Comparison of ENCODE assay signal across 8 cellular contexts in the genomic region with DNA sequence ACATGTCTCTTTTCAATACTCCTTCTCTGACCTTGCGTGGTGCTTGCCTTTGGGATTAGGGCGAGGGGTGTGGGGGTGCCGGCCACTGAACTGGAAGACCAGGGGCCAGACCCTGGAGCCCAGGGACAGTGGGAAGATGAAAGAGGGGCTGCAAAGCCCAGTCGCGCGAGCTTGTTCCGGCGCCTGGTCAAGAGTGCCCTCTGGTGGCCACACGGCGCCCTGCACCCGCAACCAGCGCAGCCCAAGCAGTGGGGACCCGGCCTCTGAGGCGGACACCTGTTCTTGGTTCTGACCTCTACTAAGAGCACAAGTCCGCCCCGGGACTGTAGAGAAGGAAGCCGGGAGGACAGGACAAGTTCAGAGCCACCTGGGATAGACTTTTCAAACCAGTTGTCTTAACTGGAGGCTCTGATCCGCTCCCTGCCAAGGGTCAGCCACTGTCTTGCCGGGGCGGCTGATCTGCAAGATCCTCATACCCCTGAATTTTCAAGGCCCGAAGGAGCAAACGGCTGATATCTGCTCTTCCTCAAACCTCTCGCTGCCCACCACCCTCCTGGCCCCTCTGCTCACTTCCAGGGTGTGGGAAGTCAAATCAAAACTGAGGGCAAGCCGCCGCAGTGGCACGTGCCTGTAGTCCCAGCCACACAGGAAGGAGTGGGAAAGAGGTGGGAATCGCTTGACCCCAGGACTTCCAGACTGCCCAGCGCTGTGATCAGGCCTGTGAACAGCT. TPM values are rescaled to one million over a fixed set of nuclear protein-coding genes. Genes with fewer than 3 reads are reported as not detected.
DNase-seq lines count a peak whose midpoint lies in the region; ATAC-seq and TF ChIP-seq lines count a peak whose summit lies in the region.

No MANE protein-coding gene starts in this region.

- peak; percentile 73 for ATAC-seq in esophagus mucosa
- peak; percentile 86 to 97 (median 96) for ATAC-seq in natural killer cell
- ATAC-seq in stimulated activated naive B cell treated with anti-CD40 and anti-IgM and Interleukin-4, amounts not matched to agents 10 μg/mL and 1 μg/mL and 100 μg/mL, for 72 hours (replicated peaks): peak; percentile 87 to 93
- ATAC-seq in HG02623 (IDR thresholded peaks at IDR 0.05; ENCODE audit: unreplicated experiment): no peak

- H3K4me3 Mint-ChIP-seq in natural killer cell: no peak overlapping the region
- peak overlapping the region in 1 of 2 donors; percentile 65 for H3K4me3 Mint-ChIP-seq in stimulated activated naive B cell treated with anti-CD40 and anti-IgM and Interleukin-4, amounts not matched to agents 10 μg/mL and 1 μg/mL and 100 μg/mL, for 72 hours

- peak; percentile 98 for TF ChIP-seq CTCF in natural killer cell (IDR thresholded peaks at IDR 0.05)

- H3K4me1 Mint-ChIP-seq in natural killer cell: peaks cover 0 to 9% of the 10 kb centered on the region in 2 donors
- peaks cover 9 to 15% of the 10 kb centered on the region in 2 donors for H3K4me1 Mint-ChIP-seq in stimulated activated naive B cell treated with anti-CD40 and anti-IgM and Interleukin-4, amounts not matched to agents 10 μg/mL and 1 μg/mL and 100 μg/mL, for 72 hours

- CTCF ChIA-PET in HEK293T (lab: Yijun Ruan, JAX): interaction anchor here (0.6 to 1.5 kb wide), 15 partner anchors 9 to 433 kb away, joined by 3 to 16 read pairs (median 3); partner anchors contain the start of gene MSH6

- peak; percentile 56 for DNase-seq in ELR (ENCODE audit: low read depth)
- DNase-seq in HEK293T (ENCODE audit: extremely low spot score): peak; percentile 79
- DNase-seq in NCI-H774 (lab: John Stamatoyannopoulos, UW): peak; percentile 5
- peak; percentile 95 for DNase-seq in activated CD8-positive, alpha-beta memory T cell treated with anti-CD3 and anti-CD28 coated beads, Interleukin-2, amount 50 U/mL, for 48 hours
- DNase-seq in natural killer cell: peak; percentile 75
- peak; percentile 57 for DNase-seq in stimulated activated naive B cell treated with anti-CD40 and anti-IgM and Interleukin-4, amounts not matched to agents 10 μg/mL and 1 μg/mL and 100 μg/mL, for 72 hours

- no peaks in the 10 kb centered on the region for H3K9me3 Mint-ChIP-seq in natural killer cell
- H3K9me3 Mint-ChIP-seq in stimulated activated naive B cell treated with anti-CD40 and anti-IgM and Interleukin-4, amounts not matched to agents 10 μg/mL and 1 μg/mL and 100 μg/mL, for 72 hours: peaks cover 5% of the 10 kb centered on the region in 2 donors

- intact Hi-C loops in natural killer cell (cut with micrococcal nuclease): loop anchor here (2.0 kb wide), 1 partner anchor 331 kb away; no protein-coding TSS in a partner anchor

- H3K36me3 Mint-ChIP-seq in natural killer cell: no peaks in the 10 kb centered on the region
- no peaks in the 10 kb centered on the region for H3K36me3 Mint-ChIP-seq in stimulated activated naive B cell treated with anti-CD40 and anti-IgM and Interleukin-4, amounts not matched to agents 10 μg/mL and 1 μg/mL and 100 μg/mL, for 72 hours

- peaks cover 0 to 2% of the 10 kb centered on the region in 2 donors for H3K27me3 Mint-ChIP-seq in natural killer cell (ENCODE audit: low read depth in 2 of 2)
- H3K27me3 Mint-ChIP-seq in stimulated activated naive B cell treated with anti-CD40 and anti-IgM and Interleukin-4, amounts not matched to agents 10 μg/mL and 1 μg/mL and 100 μg/mL, for 72 hours: no peaks in the 10 kb centered on the region

- H3K27ac Mint-ChIP-seq in natural killer cell: no peak overlapping the region
- H3K27ac Mint-ChIP-seq in stimulated activated naive B cell treated with anti-CD40 and anti-IgM and Interleukin-4, amounts not matched to agents 10 μg/mL and 1 μg/mL and 100 μg/mL, for 72 hours: peak overlapping the region; percentile 76

- POLR2A ChIA-PET in HEK293T (lab: Yijun Ruan, JAX): interaction anchor here (0.9 kb wide), 1 partner anchor 15 kb away, joined by 3 read pairs; the partner anchor contains the start of gene MSH6

TF ChIP-seq in HEK293T, 16 proteins besides CTCF, POLR2A, EP300 and RAD21:
- TF ChIP-seq ZNF384 (IDR thresholded peaks at IDR 0.05) (no peak), CTBP1 (IDR thresholded peaks at IDR 0.05; ENCODE audit: borderline replicate concordance) (no peak), FOXA1 (IDR thresholded peaks at IDR 0.05) (no peak), BHLHE40 (IDR thresholded peaks at IDR 0.05; ENCODE audit: borderline replicate concordance) (no peak), TARDBP (IDR thresholded peaks at IDR 0.05) (no peak), HDGF (IDR thresholded peaks at IDR 0.05; ENCODE audit: borderline replicate concordance) (no peak), L3MBTL2 (conservative IDR thresholded peaks at IDR 0.05) (no peak), ELF4 (IDR thresholded peaks at IDR 0.05) (no peak), FOXM1 (IDR thresholded peaks at IDR 0.05; ENCODE audit: borderline replicate concordance) (no peak), FOXK2 (IDR thresholded peaks at IDR 0.05) (no peak), ARNT (IDR thresholded peaks at IDR 0.05) (no peak)
- TF ChIP-seq, protein P1, sequence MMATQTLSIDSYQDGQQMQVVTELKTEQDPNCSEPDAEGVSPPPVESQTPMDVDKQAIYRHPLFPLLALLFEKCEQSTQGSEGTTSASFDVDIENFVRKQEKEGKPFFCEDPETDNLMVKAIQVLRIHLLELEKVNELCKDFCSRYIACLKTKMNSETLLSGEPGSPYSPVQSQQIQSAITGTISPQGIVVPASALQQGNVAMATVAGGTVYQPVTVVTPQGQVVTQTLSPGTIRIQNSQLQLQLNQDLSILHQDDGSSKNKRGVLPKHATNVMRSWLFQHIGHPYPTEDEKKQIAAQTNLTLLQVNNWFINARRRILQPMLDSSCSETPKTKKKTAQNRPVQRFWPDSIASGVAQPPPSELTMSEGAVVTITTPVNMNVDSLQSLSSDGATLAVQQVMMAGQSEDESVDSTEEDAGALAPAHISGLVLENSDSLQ (IDR thresholded peaks at IDR 0.05): no peak

RNA-seq across cellular contexts. Expression of gene MSH6, which starts 14.9 kb away (rescaled TPM):
- total RNA-seq in esophagus mucosa (19.8 TPM), natural killer cell (10 to 100 TPM; 18.5 to 35.5 (median 26.2) TPM)

Comparison
In these comparisons a context has a peak if more than half of its experiments do, and no peak if none do; other contexts are left out.
1. DNase-seq: peak in every context shown above with its lines; median percentile 95 in activated CD8-positive, alpha-beta memory T cell treated with anti-CD3 and anti-CD28 coated beads, Interleukin-2, amount 50 U/mL, for 48 hours; 79 in HEK293T; 75 in natural killer cell; 57 in stimulated activated naive B cell treated with anti-CD40 and anti-IgM and Interleukin-4, amounts not matched to agents 10 μg/mL and 1 μg/mL and 100 μg/mL, for 72 hours; 56 in ELR; 5 in NCI-H774.